In the genomic region with DNA sequence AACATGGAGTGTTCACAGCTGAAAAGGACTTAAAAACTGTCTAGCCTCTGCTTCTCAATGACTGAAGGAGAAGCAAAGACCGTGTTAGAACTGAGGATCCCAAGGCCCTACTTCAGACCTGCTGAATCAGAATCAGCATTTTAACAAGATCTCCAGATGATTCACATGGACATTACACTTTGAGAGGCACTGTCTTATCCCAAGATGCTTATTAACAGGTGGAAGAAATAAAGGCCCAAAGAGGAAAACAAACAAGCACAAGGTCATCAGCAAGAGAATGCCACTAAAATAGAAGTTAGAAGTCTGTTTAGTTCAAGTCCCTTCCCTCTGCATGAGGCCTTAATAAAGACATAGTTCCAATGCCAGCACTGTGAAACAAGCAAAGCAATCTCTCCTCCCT, we compare ENCODE assay signal across 16 cellular contexts.
"Had no signal": no experiment of that assay in that cellular context is flagged by ENCODE, and none has a peak within 500 bp of the region (broad histone marks: within the 10 kb centered on the region; RNA-seq: fewer than 3 reads in every experiment).

No MANE protein-coding gene starts in this region.

- H3K36me3 ChIP-seq: ascending aorta, lower lobe of right lung, pancreas, tibial nerve, uterus had no signal

- ATAC-seq: left colon had no signal

- H3K27ac ChIP-seq: ascending aorta, dorsolateral prefrontal cortex, lower lobe of right lung, pancreas, tibial nerve, uterus had no signal

- H3K4me1 ChIP-seq: ascending aorta, pancreas, tibial nerve, uterus had no signal

- H3K4me3 ChIP-seq: ascending aorta, dorsolateral prefrontal cortex, lower lobe of right lung, pancreas, tibial nerve, uterus had no signal

- H3K4me3 Mint-ChIP-seq: activated T-cell treated with anti-CD3 and anti-CD28 coated beads, Interleukin-2, amount 50 U/mL, for 4 hours; mesothelial cell of epicardium had no signal

- H3K27me3 ChIP-seq: ascending aorta, pancreas, tibial nerve, uterus had no signal

- H3K36me3 Mint-ChIP-seq: mesothelial cell of epicardium; stimulated activated naive B cell treated with anti-CD40 and anti-IgM and Interleukin-4, amounts not matched to agents 10 μg/mL and 1 μg/mL and 100 μg/mL, for 72 hours had no signal

- H3K9me3 ChIP-seq: ascending aorta, lower lobe of right lung, pancreas, tibial nerve, uterus had no signal

- H3K27ac Mint-ChIP-seq: mesothelial cell of epicardium; stimulated activated naive B cell treated with anti-CD40 and anti-IgM and Interleukin-4, amounts not matched to agents 10 μg/mL and 1 μg/mL and 100 μg/mL, for 72 hours had no signal

- DNase-seq: activated CD4-positive, alpha-beta T cell treated with anti-CD3 and anti-CD28 coated beads, Interleukin-2, amount 50 U/mL, for 4 hours; activated CD4-positive, CD25-positive, alpha-beta regulatory T cell treated with anti-CD3 and anti-CD28 coated beads, Interleukin-2, amount 50 U/mL, for 72 hours; activated T-cell treated with anti-CD3 and anti-CD28 coated beads, Interleukin-2, amount 50 U/mL, for 4 hours; dorsolateral prefrontal cortex; erythroblast; left colon; lower lobe of right lung; pancreas; stimulated activated CD4-positive, alpha-beta T cell treated with anti-CD3 and anti-CD28 coated beads, Interleukin-2, amount 100 ng/mL, for 48 hours; stimulated activated naive B cell treated with anti-CD40 and anti-IgM and Interleukin-4, amounts not matched to agents 10 μg/mL and 1 μg/mL and 100 μg/mL, for 72 hours; substantia nigra; T-helper 9 cell; uterus had no signal

- H3K9me3 Mint-ChIP-seq: activated T-cell treated with anti-CD3 and anti-CD28 coated beads, Interleukin-2, amount 50 U/mL, for 4 hours; mesothelial cell of epicardium; stimulated activated naive B cell treated with anti-CD40 and anti-IgM and Interleukin-4, amounts not matched to agents 10 μg/mL and 1 μg/mL and 100 μg/mL, for 72 hours had no signal
